Comparison of ENCODE assay signal across 10 cellular contexts in the genomic region with DNA sequence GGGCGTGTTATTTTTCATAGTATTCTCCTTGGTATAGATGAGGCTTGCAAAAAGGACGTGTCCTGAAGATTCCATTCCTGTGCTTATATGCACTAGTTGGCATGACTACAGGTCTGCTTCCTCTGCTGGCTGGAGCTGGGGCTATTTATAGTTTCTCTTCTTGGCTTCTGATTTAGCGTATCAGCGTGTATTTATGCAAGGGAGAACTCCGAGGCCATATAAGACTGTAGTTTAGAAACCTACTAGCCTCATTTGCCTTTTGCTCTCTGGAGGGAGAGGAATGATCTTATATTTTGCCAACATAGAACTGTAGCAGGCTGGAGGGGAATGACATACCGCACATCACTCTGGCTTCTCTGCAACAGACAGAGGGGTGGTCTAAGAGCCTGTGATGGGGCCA.
DNase-seq lines count a peak whose midpoint lies in the region; ATAC-seq, FAIRE-seq and TF ChIP-seq lines count a peak whose summit lies in the region.
"Had no signal": no experiment of that assay in that cellular context is flagged by ENCODE, and none has a peak within 500 bp of the region (broad histone marks: within the 10 kb centered on the region; RNA-seq: fewer than 3 reads in every experiment).

No MANE protein-coding gene starts in this region.

- DNase-seq in AG08395 (ENCODE audit: low spot score): peak; percentile 58
- DNase-seq in amniotic epithelial cell (ENCODE audit: low read depth): peak; percentile 82
- DNase-seq in foreskin fibroblast: peak; percentile 60 to 78
- peak; percentile 64 for DNase-seq in non-pigmented ciliary epithelial cell (ENCODE audit: low read depth)
- DNase-seq in hippocampal formation (lab: John Stamatoyannopoulos, UW): no peak
- DNase-seq in urothelium cell line (ENCODE audit: low spot score): no peak
- DNase-seq: MM.1S had no signal

- ATAC-seq in GM21528 (IDR thresholded peaks at IDR 0.05; ENCODE audit: low FRiP score, unreplicated experiment) (no peak), HG02981 (IDR thresholded peaks at IDR 0.05; ENCODE audit: unreplicated experiment) (no peak)

- no peak for TF ChIP-seq CTCF in foreskin fibroblast (IDR thresholded peaks at IDR 0.05; ENCODE audit: low read depth, low read length)

- no peak overlapping the region for H3K4me3 ChIP-seq in foreskin fibroblast (ENCODE audit: low read depth in 1 of 2, low read length in 2 of 2)

- FAIRE-seq in urothelium cell line (lab: Jason Lieb, UNC): no peak
- FAIRE-seq: frontal cortex had no signal

Comparison
In these comparisons a context has a peak if more than half of its experiments do, and no peak if none do; other contexts are left out.
1. DNase-seq: peak in AG08395 (single experiment), amniotic epithelial cell (single experiment), foreskin fibroblast (2 of 2) and non-pigmented ciliary epithelial cell (single experiment); none in hippocampal formation (0 of 2) and urothelium cell line (single experiment).